Comparison of ENCODE assay signal across 9 cellular contexts in genomic region chr10:50326757-50327701, GRCh38.
DNase-seq lines count a peak whose midpoint lies in the region; TF ChIP-seq lines count a peak whose summit lies in the region.
"Had no signal": no experiment of that assay in that cellular context is flagged by ENCODE, and none has a peak within 500 bp of the region (broad histone marks: within the 10 kb centered on the region; RNA-seq: fewer than 3 reads in every experiment).

No MANE protein-coding gene starts in this region.

- H3K4me1 ChIP-seq in muscle layer of duodenum (ENCODE audit: control insufficient read depth in 1 of 2, insufficient read depth in 2 of 2, low read length in 2 of 2) = peaks cover 5 to 23% of the 10 kb centered on the region in 2 donors

- CTCF ChIA-PET in AG04449 (lab: Yijun Ruan, JAX) = interaction anchor here (1.1 to 1.9 kb wide), 3 partner anchors 12 to 90 kb away, joined by 4 to 7 read pairs (median 4); no protein-coding TSS in a partner anchor

- H3K4me3 ChIP-seq in AG04449 (ENCODE audit: low read depth, low read length) = no peak overlapping the region; the same call in 1 of the 2 replicates
- H3K4me3 ChIP-seq in coronary artery = peak overlapping the region; percentile 50
- peak overlapping the region in 1 of 2 donors; percentile 48 for H3K4me3 ChIP-seq in muscle layer of duodenum (ENCODE audit: low read depth in 1 of 2, low read length in 2 of 2)

- POLR2A ChIA-PET in AG04449 (lab: Yijun Ruan, JAX) = interaction anchor here (0.8 kb wide), 1 partner anchor 295 kb away, joined by 3 read pairs; no protein-coding TSS in a partner anchor

- no peaks in the 10 kb centered on the region for H3K36me3 ChIP-seq in muscle layer of duodenum (ENCODE audit: control insufficient read depth in 1 of 2, insufficient read depth in 2 of 2, low read length in 2 of 2)

- H3K27ac ChIP-seq in coronary artery = peak overlapping the region; percentile 72
- H3K27ac ChIP-seq in muscle layer of duodenum (ENCODE audit: low read length) = peak overlapping the region; percentile 27

- TF ChIP-seq CTCF in AG04449 (IDR thresholded peaks at IDR 0.05; ENCODE audit: insufficient read depth, low read length, missing control alignments) (no peak), coronary artery (IDR thresholded peaks at IDR 0.05) (no peak)

- DNase-seq in AG04449 (ENCODE audit: low read depth, low spot score) = peak; percentile 59
- peak; percentile 55 to 56 for DNase-seq in Kasumi-1 (lab: John Stamatoyannopoulos, UW)
- DNase-seq in coronary artery (ENCODE audit: low spot score) = no peak
- no peak for DNase-seq in NCI-H748 (lab: John Stamatoyannopoulos, UW; ENCODE audit: unreplicated experiment)
- DNase-seq in activated CD8-positive, alpha-beta memory T cell treated with anti-CD3 and anti-CD28 coated beads, Interleukin-2, amount 50 U/mL, for 4 hours = no peak
- DNase-seq in NK-92 treated with Interleukin-12 subunit alpha and Interleukin-12 subunit beta, amount 100 ng/mL, for 24 hours (lab: John Stamatoyannopoulos, UW) = no peak
- DNase-seq in NCI-H2171 treated with DMSO at 0.1 percent for 48 hours (lab: John Stamatoyannopoulos, UW) = no peak
- DNase-seq: activated CD4-positive, alpha-beta T cell treated with anti-CD3 and anti-CD28 coated beads, Interleukin-2, amount 50 U/mL, for 1 hour had no signal

- H3K9me3 ChIP-seq in muscle layer of duodenum (ENCODE audit: control insufficient read depth in 1 of 2, low read length in 2 of 2) = no peaks in the 10 kb centered on the region

- H3K27me3 ChIP-seq in muscle layer of duodenum (ENCODE audit: low read depth, low read length) = no peaks in the 10 kb centered on the region

Comparison
In these comparisons a context has a peak if more than half of its experiments do, and no peak if none do; other contexts are left out.
1. DNase-seq: peak in AG04449 (single experiment) and Kasumi-1 (2 of 2); none in coronary artery (single experiment), NCI-H748 (single experiment), activated CD8-positive, alpha-beta memory T cell treated with anti-CD3 and anti-CD28 coated beads, Interleukin-2, amount 50 U/mL, for 4 hours (single experiment), NK-92 treated with Interleukin-12 subunit alpha and Interleukin-12 subunit beta, amount 100 ng/mL, for 24 hours (single experiment) and NCI-H2171 treated with DMSO at 0.1 percent for 48 hours (single experiment).